8 cellular contexts compared by ENCODE assay signal in genomic region chr15:31235298-31236183, GRCh38.
A peak's percentile ranks its signal among the peaks of the same experiment; 100 is the strongest.
DNase-seq lines count a peak whose midpoint lies in the region; ATAC-seq and TF ChIP-seq lines count a peak whose summit lies in the region.

No MANE protein-coding gene starts in this region.

- H3K9me3 Mint-ChIP-seq in CD4-positive, CD25-positive, alpha-beta regulatory T cell: peaks cover 0 to 1% (median 0%) of the 10 kb centered on the region in 7 donors
- no peaks in the 10 kb centered on the region for H3K9me3 Mint-ChIP-seq in natural killer cell treated with Interleukin-12 subunit alpha and Interleukin-12 subunit beta and Interleukin-15 and Interleukin-18, amount 100 ng/mL, for 72 hours

- TF ChIP-seq CTCF in fibroblast of mammary gland (conservative IDR thresholded peaks at IDR 0.05; ENCODE audit: control insufficient read depth, insufficient read depth, low read depth, low read length) (no peak), spleen (IDR thresholded peaks at IDR 0.05 in 8 of 11, conservative IDR thresholded peaks at IDR 0.05 in 3 of 11) (no peak)

- ATAC-seq in CD4-positive, CD25-positive, alpha-beta regulatory T cell (ENCODE audit: low read depth in 2 of 2): no peak
- peak; percentile 61 for ATAC-seq in HG02759 (IDR thresholded peaks at IDR 0.05; ENCODE audit: unreplicated experiment)
- ATAC-seq in natural killer cell treated with Interleukin-12 subunit alpha and Interleukin-12 subunit beta and Interleukin-15 and Interleukin-18, amount 100 ng/mL, for 72 hours: no peak
- ATAC-seq in GM19467 (IDR thresholded peaks at IDR 0.05; ENCODE audit: unreplicated experiment): no peak

- DNase-seq in CD4-positive, CD25-positive, alpha-beta regulatory T cell: no peak
- DNase-seq in NCI-H82 (lab: John Stamatoyannopoulos, UW) (peak; percentile 79), fibroblast of mammary gland (ENCODE audit: low read depth) (peak; percentile 52), spleen (peak; percentile 63)
- DNase-seq in stimulated activated CD8-positive, alpha-beta memory T cell treated with anti-CD3 and anti-CD28 coated beads, Interleukin-4, amount 100 ng/mL, for 48 hours: no peak
- no peak for DNase-seq in natural killer cell treated with Interleukin-12 subunit alpha and Interleukin-12 subunit beta and Interleukin-15 and Interleukin-18, amount 100 ng/mL, for 72 hours (ENCODE audit: low spot score)

- H3K27me3 Mint-ChIP-seq in CD4-positive, CD25-positive, alpha-beta regulatory T cell: no peaks in the 10 kb centered on the region
- no peaks in the 10 kb centered on the region for H3K27me3 Mint-ChIP-seq in natural killer cell treated with Interleukin-12 subunit alpha and Interleukin-12 subunit beta and Interleukin-15 and Interleukin-18, amount 100 ng/mL, for 72 hours

- H3K36me3 ChIP-seq in CD4-positive, CD25-positive, alpha-beta regulatory T cell (ENCODE audit: control insufficient read depth, insufficient read depth, low read length): no peaks in the 10 kb centered on the region
- no peaks in the 10 kb centered on the region for H3K36me3 ChIP-seq in spleen

- H3K4me1 Mint-ChIP-seq in CD4-positive, CD25-positive, alpha-beta regulatory T cell: peaks cover 12 to 37% (median 30%) of the 10 kb centered on the region in 4 donors
- peaks cover 4 to 19% of the 10 kb centered on the region in 2 donors for H3K4me1 Mint-ChIP-seq in natural killer cell treated with Interleukin-12 subunit alpha and Interleukin-12 subunit beta and Interleukin-15 and Interleukin-18, amount 100 ng/mL, for 72 hours (ENCODE audit: low read depth in 2 of 2)

- WGBS in spleen, 5 donors: 67 to 81% (median 76%) methylated on average over 20 of the region's 20 CpGs

- H3K27ac Mint-ChIP-seq in CD4-positive, CD25-positive, alpha-beta regulatory T cell: peak overlapping the region in 2 of 3 donors; percentile 26 to 49
- no peak overlapping the region for H3K27ac Mint-ChIP-seq in natural killer cell treated with Interleukin-12 subunit alpha and Interleukin-12 subunit beta and Interleukin-15 and Interleukin-18, amount 100 ng/mL, for 72 hours

- TF ChIP-seq POLR2A in spleen (IDR thresholded peaks at IDR 0.05): no peak

- peaks cover 11% of the 10 kb centered on the region for H3K4me1 ChIP-seq in CD4-positive, CD25-positive, alpha-beta regulatory T cell (ENCODE audit: control insufficient read depth, insufficient read depth, low read length, poor library complexity, severe bottlenecking)
- peaks cover 0 to 54% (median 28%) of the 10 kb centered on the region in 6 donors for H3K4me1 ChIP-seq in spleen

- no peaks in the 10 kb centered on the region for H3K9me3 ChIP-seq in CD4-positive, CD25-positive, alpha-beta regulatory T cell (ENCODE audit: control insufficient read depth in 2 of 2, low read length in 2 of 2)
- no peaks in the 10 kb centered on the region for H3K9me3 ChIP-seq in spleen

- no peaks in the 10 kb centered on the region for H3K27me3 ChIP-seq in CD4-positive, CD25-positive, alpha-beta regulatory T cell (ENCODE audit: control insufficient read depth, insufficient read depth, low read length)
- H3K27me3 ChIP-seq in spleen (replicated peaks in 1 of 7): no peaks in the 10 kb centered on the region

- H3K4me3 Mint-ChIP-seq in CD4-positive, CD25-positive, alpha-beta regulatory T cell: no peak overlapping the region
- H3K4me3 Mint-ChIP-seq in natural killer cell treated with Interleukin-12 subunit alpha and Interleukin-12 subunit beta and Interleukin-15 and Interleukin-18, amount 100 ng/mL, for 72 hours: no peak overlapping the region

- H3K36me3 Mint-ChIP-seq in CD4-positive, CD25-positive, alpha-beta regulatory T cell: no peaks in the 10 kb centered on the region
- H3K36me3 Mint-ChIP-seq in natural killer cell treated with Interleukin-12 subunit alpha and Interleukin-12 subunit beta and Interleukin-15 and Interleukin-18, amount 100 ng/mL, for 72 hours: no peaks in the 10 kb centered on the region

- no peak overlapping the region for H3K27ac ChIP-seq in CD4-positive, CD25-positive, alpha-beta regulatory T cell (ENCODE audit: insufficient read depth, low read length, poor library complexity, severe bottlenecking)
- H3K27ac ChIP-seq in spleen: peak overlapping the region in 7 of 8 donors; percentile 54 to 76 (median 67)

- no peak overlapping the region for H3K4me3 ChIP-seq in CD4-positive, CD25-positive, alpha-beta regulatory T cell (ENCODE audit: low read depth, low read length)
- H3K4me3 ChIP-seq in fibroblast of mammary gland (ENCODE audit: control insufficient read depth, low read depth, low read length) (no peak overlapping the region), spleen (no peak overlapping the region)

- intact Hi-C loops in spleen (cut with DNase I; ENCODE audit: low total_unique reads): no loop called here

Comparison
In these comparisons a context has a peak if more than half of its experiments do, and no peak if none do; other contexts are left out.
1. DNase-seq: peak in NCI-H82 (single experiment), fibroblast of mammary gland (single experiment) and spleen (single experiment); none in CD4-positive, CD25-positive, alpha-beta regulatory T cell (0 of 3), stimulated activated CD8-positive, alpha-beta memory T cell treated with anti-CD3 and anti-CD28 coated beads, Interleukin-4, amount 100 ng/mL, for 48 hours (single experiment) and natural killer cell treated with Interleukin-12 subunit alpha and Interleukin-12 subunit beta and Interleukin-15 and Interleukin-18, amount 100 ng/mL, for 72 hours (single experiment).
2. H3K27ac Mint-ChIP-seq: peak in CD4-positive, CD25-positive, alpha-beta regulatory T cell (2 of 3); none in natural killer cell treated with Interleukin-12 subunit alpha and Interleukin-12 subunit beta and Interleukin-15 and Interleukin-18, amount 100 ng/mL, for 72 hours (0 of 2).